18 cellular contexts compared by ENCODE assay signal in the genomic region with DNA sequence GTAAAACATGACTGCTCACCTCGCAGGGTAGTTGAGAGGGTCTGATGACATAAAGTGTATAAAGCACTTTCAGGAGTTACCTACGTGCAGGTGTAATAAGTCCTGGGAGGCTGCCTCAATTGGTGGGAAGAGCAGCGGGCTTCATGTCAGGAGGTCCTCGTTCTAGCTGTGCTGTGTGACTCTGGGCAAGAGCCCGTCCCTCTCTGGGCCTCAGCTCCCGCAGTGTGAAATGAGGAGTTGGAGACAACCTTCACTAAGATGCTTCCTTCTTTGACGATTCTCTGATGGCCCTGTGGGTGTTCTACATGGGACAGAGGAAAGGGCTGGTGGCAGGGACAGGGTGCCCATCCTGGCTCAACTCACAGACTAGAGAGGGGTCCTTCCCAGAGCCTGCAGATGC. TPM values are rescaled to one million over a fixed set of nuclear protein-coding genes. Genes with fewer than 3 reads are reported as not detected.
A peak's percentile ranks its signal among the peaks of the same experiment; 100 is the strongest.
DNase-seq lines count a peak whose midpoint lies in the region; ATAC-seq, FAIRE-seq and TF ChIP-seq lines count a peak whose summit lies in the region.
"Had no signal": no experiment of that assay in that cellular context is flagged by ENCODE, and none has a peak within 500 bp of the region (broad histone marks: within the 10 kb centered on the region; RNA-seq: fewer than 3 reads in every experiment).

No MANE protein-coding gene starts in this region.

- H2AFZ ChIP-seq in HepG2 (ENCODE audit: low read length): no peak overlapping the region
- H2AFZ ChIP-seq: GM23338, PC-9 had no signal

- H3K27me3 ChIP-seq in HepG2 (ENCODE audit: control insufficient read depth in 1 of 2, insufficient read depth in 2 of 2, low read length in 2 of 2) (peaks cover 0 to 1% of the 10 kb centered on the region in 2 experiments; a peak in 1 of 5 replicates), right lobe of liver (no peaks in the 10 kb centered on the region), esophagus squamous epithelium (peaks cover 0 to 18% (median 0%) of the 10 kb centered on the region in 4 donors), ovary (no peaks in the 10 kb centered on the region)

- H3K4me1 Mint-ChIP-seq in stimulated activated memory B cell treated with anti-CD40 and anti-IgM and Interleukin-4, amounts not matched to agents 10 μg/mL and 1 μg/mL and 100 μg/mL, for 72 hours: no peaks in the 10 kb centered on the region

- H3K27ac ChIP-seq in HepG2 (ENCODE audit: extremely low read length, insufficient read depth, low read length): no peak overlapping the region
- no peak overlapping the region for H3K27ac ChIP-seq in right lobe of liver
- H3K27ac ChIP-seq in esophagus squamous epithelium: peak overlapping the region; percentile 14 to 82 (median 70)
- peak overlapping the region; percentile 54 to 58 for H3K27ac ChIP-seq in ovary
- H3K27ac ChIP-seq: KMS-11, PC-9 had no signal

- no TSS peak for BruUV-seq in HepG2 (replicated peaks; lab: Mats Ljungman, UMichigan)

- POLR2A ChIA-PET in HepG2 (lab: Yijun Ruan, JAX): no interaction called here

- WGBS in HepG2 (ENCODE audit: low lambda C conversion rate): 29% methylated on average over 4 of the region's 7 CpGs
- 74% methylated on average over 5 of the region's 7 CpGs for WGBS in right lobe of liver (ENCODE audit: insufficient coverage, low coverage, low lambda C conversion rate, missing lambda C conversion rate)
- WGBS in esophagus squamous epithelium, 2 donors: 81 to 95% methylated on average over 2 to 6 of the region's 7 CpGs
- 92 to 94% (median 94%) methylated on average over 7 of the region's 7 CpGs for WGBS in ovary, 3 donors

- no peak for DNase-seq in HepG2 (ENCODE audit: low spot score)
- no peak for DNase-seq in right lobe of liver
- DNase-seq in esophagus squamous epithelium (lab: John Stamatoyannopoulos, UW): no peak
- no peak for DNase-seq in ovary
- no peak for DNase-seq in amniotic stem cell (lab: John Stamatoyannopoulos, UW)
- DNase-seq in EL: no peak
- DNase-seq: GF-D8, NCI-H1048, NCI-H1436 treated with DMSO at 0.1 percent for 48 hours, NCI-H2029 treated with DMSO at 0.1 percent for 48 hours, NCI-H510A, NCI-H774, PC-9 had no signal

- no peak for FAIRE-seq in HepG2 (lab: Jason Lieb, UNC)
- FAIRE-seq: GM12891 had no signal

- H3K9ac ChIP-seq in HepG2 (ENCODE audit: insufficient read depth, low read depth, low read length): no peak overlapping the region
- H3K9ac ChIP-seq: KMS-11 had no signal

- H3K27ac Mint-ChIP-seq in stimulated activated memory B cell treated with anti-CD40 and anti-IgM and Interleukin-4, amounts not matched to agents 10 μg/mL and 1 μg/mL and 100 μg/mL, for 72 hours: no peak overlapping the region
- H3K27ac Mint-ChIP-seq: GM23338 had no signal

- CTCF ChIA-PET in HepG2 (lab: Yijun Ruan, JAX; ENCODE audit: low intra/inter-chr PET ratio, low total read pairs): no interaction called here

- H3K9me3 Mint-ChIP-seq in stimulated activated memory B cell treated with anti-CD40 and anti-IgM and Interleukin-4, amounts not matched to agents 10 μg/mL and 1 μg/mL and 100 μg/mL, for 72 hours: no peaks in the 10 kb centered on the region
- H3K9me3 Mint-ChIP-seq: GM23338 had no signal

- no peak overlapping the region for H3K4me2 ChIP-seq in HepG2 (ENCODE audit: low read depth, low read length)
- H3K4me2 ChIP-seq: GM23338, KMS-11, PC-9 had no signal

- no peaks in the 10 kb centered on the region for H3K9me3 ChIP-seq in HepG2 (ENCODE audit: low read length)
- H3K9me3 ChIP-seq in right lobe of liver: no peaks in the 10 kb centered on the region
- no peaks in the 10 kb centered on the region for H3K9me3 ChIP-seq in esophagus squamous epithelium
- H3K9me3 ChIP-seq in ovary: no peaks in the 10 kb centered on the region

- no peak for TF ChIP-seq RAD21 in HepG2 (CRISPR knock-in tag; IDR thresholded peaks at IDR 0.05)

- H3K36me3 Mint-ChIP-seq in stimulated activated memory B cell treated with anti-CD40 and anti-IgM and Interleukin-4, amounts not matched to agents 10 μg/mL and 1 μg/mL and 100 μg/mL, for 72 hours: no peaks in the 10 kb centered on the region

- TF ChIP-seq EP300 in HepG2 (IDR thresholded peaks at IDR 0.05; ENCODE audit: low read depth in 2 of 2, low read length in 2 of 2): no peak
- TF ChIP-seq EP300 in HepG2 (CRISPR knock-in tag; IDR thresholded peaks at IDR 0.05; ENCODE audit: borderline replicate concordance): no peak
- no peak for TF ChIP-seq EP300 in ovary (IDR thresholded peaks at IDR 0.05)

- ATAC-seq in HepG2 (no peak), right lobe of liver (no peak), GM19452 (IDR thresholded peaks at IDR 0.05; ENCODE audit: unreplicated experiment) (no peak)
- ATAC-seq in stimulated activated memory B cell treated with anti-CD40 and anti-IgM and Interleukin-4, amounts not matched to agents 10 μg/mL and 1 μg/mL and 100 μg/mL, for 72 hours: no peak
- ATAC-seq: GM23338 had no signal

- H3K4me3 ChIP-seq in HepG2 (replicated peaks in 1 of 3; ENCODE audit: insufficient read depth in 1 of 3, low read depth in 2 of 3, low read length in 3 of 3): no peak overlapping the region
- no peak overlapping the region for H3K4me3 ChIP-seq in right lobe of liver
- no peak overlapping the region for H3K4me3 ChIP-seq in esophagus squamous epithelium
- no peak overlapping the region for H3K4me3 ChIP-seq in ovary
- H3K4me3 ChIP-seq: GM23338, PC-9 had no signal

- TF ChIP-seq CTCF in HepG2 (CRISPR knock-in tag; IDR thresholded peaks at IDR 0.05): no peak
- no peak for TF ChIP-seq CTCF in right lobe of liver (IDR thresholded peaks at IDR 0.05)
- no peak for TF ChIP-seq CTCF in esophagus squamous epithelium (IDR thresholded peaks at IDR 0.05)
- no peak for TF ChIP-seq CTCF in ovary (IDR thresholded peaks at IDR 0.05)

- in situ Hi-C loops in HepG2 (cut with HindIII; ENCODE audit: extremely low pct_ligation_motif_present, low pct_unique_long_range_greater_than_20kb): loop anchor here (5.0 to 25.0 kb wide), 2 partner anchors 166 to 581 kb away; a partner anchor contains a TSS

- H3K79me2 ChIP-seq in HepG2 (ENCODE audit: insufficient read depth, low read length): no peaks in the 10 kb centered on the region

- no peaks in the 10 kb centered on the region for H4K20me1 ChIP-seq in HepG2 (ENCODE audit: insufficient read depth, low read length)

- H3K36me3 ChIP-seq in HepG2 (replicated peaks in 1 of 2; ENCODE audit: control insufficient read depth in 1 of 2, insufficient read depth in 2 of 2, low read length in 2 of 2): no peaks in the 10 kb centered on the region
- H3K36me3 ChIP-seq in right lobe of liver: no peaks in the 10 kb centered on the region
- H3K36me3 ChIP-seq in esophagus squamous epithelium: no peaks in the 10 kb centered on the region
- no peaks in the 10 kb centered on the region for H3K36me3 ChIP-seq in ovary

- intact Hi-C loops in HepG2 (cut with micrococcal nuclease; ENCODE audit: unreplicated experiment) (no loop called here), right lobe of liver (cut with DNase I) (no loop called here), esophagus squamous epithelium (cut with DNase I) (loop anchor here (5.0 kb wide), 1 partner anchor 166 kb away; a partner anchor contains a TSS), ovary (cut with DNase I) (loop anchor here in 2 of 4 donors (5.0 kb wide), 1 partner anchor 166 kb away; a partner anchor contains a TSS)

- H3K4me1 ChIP-seq in HepG2 (ENCODE audit: insufficient read depth, low read length): no peaks in the 10 kb centered on the region
- H3K4me1 ChIP-seq in right lobe of liver: no peaks in the 10 kb centered on the region
- peaks cover 0 to 21% (median 11%) of the 10 kb centered on the region in 3 donors for H3K4me1 ChIP-seq in esophagus squamous epithelium
- H3K4me1 ChIP-seq in ovary (ENCODE audit: insufficient read depth): peaks cover 9% of the 10 kb centered on the region

- H3K4me3 Mint-ChIP-seq in stimulated activated memory B cell treated with anti-CD40 and anti-IgM and Interleukin-4, amounts not matched to agents 10 μg/mL and 1 μg/mL and 100 μg/mL, for 72 hours: no peak overlapping the region
- H3K4me3 Mint-ChIP-seq: GM23338 had no signal

- H3K27me3 Mint-ChIP-seq in stimulated activated memory B cell treated with anti-CD40 and anti-IgM and Interleukin-4, amounts not matched to agents 10 μg/mL and 1 μg/mL and 100 μg/mL, for 72 hours: peaks cover 30% of the 10 kb centered on the region

- TF ChIP-seq POLR2A in HepG2 (IDR thresholded peaks at IDR 0.05; ENCODE audit: insufficient read depth in 1 of 2, low read depth in 2 of 2, low read length in 2 of 2): no peak
- TF ChIP-seq POLR2A in right lobe of liver (IDR thresholded peaks at IDR 0.05): no peak
- no peak for TF ChIP-seq POLR2A in esophagus squamous epithelium (IDR thresholded peaks at IDR 0.05)
- no peak for TF ChIP-seq POLR2A in ovary (IDR thresholded peaks at IDR 0.05)

TF ChIP-seq in HepG2, 621 proteins besides CTCF, POLR2A, EP300 and RAD21:
- TF ChIP-seq ZNF766 (CRISPR knock-in tag; IDR thresholded peaks at IDR 0.05; ENCODE audit: borderline replicate concordance): no peak
- peak; percentile 93 for TF ChIP-seq ZNF768 (CRISPR knock-in tag; IDR thresholded peaks at IDR 0.05)

RNA-seq across cellular contexts. Expression of a gene that starts 57.8 kb away (rescaled TPM):
- total RNA-seq in HepG2 (2016; rRNA removed; fragmentation: Illumina TruSeq; extraction: Trizol) (not detected in 2 replicates), right lobe of liver (10 to 100 TPM in 4 of 6 experiments, 1 to 10 TPM in 2; 5.7 to 22.1 (median 12.2) TPM), esophagus squamous epithelium (10 to 100 TPM; 27.3 to 32.1 (median 29.0) TPM), ovary (10 to 100 TPM in 6 of 7 donors, 1 to 10 TPM in 1; 9.2 to 51.9 (median 21.8) TPM)
- total RNA-seq in HepG2 (2016; cell fraction: cytosol; rRNA removed; fragmentation: Illumina TruSeq; extraction: Trizol; ENCODE audit: low read depth): not detected in 2 replicates
- total RNA-seq in HepG2 (2016; cell fraction: insoluble cytoplasmic fraction; rRNA removed; fragmentation: Illumina TruSeq; extraction: Trizol): not detected in 2 replicates
- not detected in 2 replicates for total RNA-seq in HepG2 (2016; cell fraction: membrane; rRNA removed; fragmentation: Illumina TruSeq; extraction: Trizol)
- total RNA-seq in HepG2 (2016; cell fraction: nucleus; rRNA removed; fragmentation: Illumina TruSeq; extraction: Trizol): not detected in 2 replicates
- polyA plus RNA-seq in HepG2 (2011; rRNA removed) (not detected in 2 replicates), ovary (10 to 100 TPM; 20.3 to 26.6 TPM)
- polyA plus RNA-seq in HepG2 (2011; cell fraction: cytosol; rRNA removed): not detected in 2 replicates
- not detected in 2 replicates for polyA plus RNA-seq in HepG2 (2011; cell fraction: nucleus; rRNA removed)
- polyA plus RNA-seq in HepG2 (2012): not detected in 2 replicates
- polyA plus RNA-seq in HepG2 (2016; cell fraction: cytosol; fragmentation: Illumina TruSeq; extraction: Trizol; ENCODE audit: low read depth): not detected in 2 replicates
- polyA plus RNA-seq in HepG2 (2016; cell fraction: insoluble cytoplasmic fraction; fragmentation: Illumina TruSeq; extraction: Trizol; ENCODE audit: low read depth): not detected in 2 replicates
- polyA plus RNA-seq in HepG2 (2016; cell fraction: membrane; fragmentation: Illumina TruSeq; extraction: Trizol; ENCODE audit: low read depth): not detected in 2 replicates
- not detected in 2 replicates for polyA plus RNA-seq in HepG2 (2016; cell fraction: nucleus; fragmentation: Illumina TruSeq; extraction: Trizol; ENCODE audit: insufficient read depth, low read depth)
- polyA minus RNA-seq in HepG2 (2011; rRNA and poly(A)+ RNA removed; ENCODE audit: low replicate concordance): 1.0 TPM in 1 of 2 replicates, not detected in the other
- not detected in 2 replicates for polyA minus RNA-seq in HepG2 (2011; cell fraction: cytosol; rRNA and poly(A)+ RNA removed)
- not detected in 2 replicates for polyA minus RNA-seq in HepG2 (2011; cell fraction: nucleus; rRNA and poly(A)+ RNA removed)

Comparison
In these comparisons a context has a peak if more than half of its experiments do, and no peak if none do; other contexts are left out.
1. RNA of a gene that starts 57.8 kb away (total RNA-seq): 27.3 to 32.1 TPM in esophagus squamous epithelium, 9.2 to 51.9 TPM in ovary and 5.7 to 22.1 TPM in right lobe of liver; not detected in HepG2; every median in the first group is over 4 times any median in the second.
2. H3K27ac ChIP-seq: peak in esophagus squamous epithelium (4 of 4) and ovary (2 of 2); none in HepG2 (single experiment) and right lobe of liver (0 of 3).